Comparison of ENCODE assay signal across 23 cellular contexts in the genomic region with DNA sequence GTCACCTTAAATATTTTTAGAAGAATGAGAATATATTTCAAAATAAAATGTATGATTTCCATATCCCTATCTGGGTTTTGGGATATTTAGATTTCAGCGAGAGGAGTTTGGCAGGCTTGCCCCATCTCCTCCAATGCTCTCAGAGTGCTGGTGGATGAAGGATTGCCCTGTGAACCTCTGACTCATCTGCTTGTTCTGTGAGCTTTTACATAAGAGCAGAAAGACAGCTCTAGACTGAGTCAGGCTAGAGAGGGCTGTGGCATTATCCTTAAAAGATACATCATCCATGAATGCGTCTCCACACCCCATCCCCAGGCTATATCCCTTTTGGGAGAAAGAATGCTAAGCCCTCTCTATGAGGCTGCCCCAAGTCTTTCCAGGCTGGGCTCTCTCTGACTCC.
"Had no signal": no experiment of that assay in that cellular context is flagged by ENCODE, and none has a peak within 500 bp of the region (broad histone marks: within the 10 kb centered on the region; RNA-seq: fewer than 3 reads in every experiment).

No MANE protein-coding gene starts in this region.

- H3K9me3 ChIP-seq: testis, thyroid gland, vagina had no signal

- H3K4me2 ChIP-seq: hepatocyte had no signal

- H3K4me1 ChIP-seq: parathyroid adenoma, testis, thyroid gland, transverse colon, upper lobe of left lung, vagina had no signal

- H2AFZ ChIP-seq: hepatocyte, parathyroid adenoma had no signal

- ATAC-seq: mucosa of descending colon; naive thymus-derived CD4-positive, alpha-beta T cell; natural killer cell treated with Interleukin-12 subunit alpha and Interleukin-12 subunit beta and Interleukin-15 and Interleukin-18, amount 100 ng/mL, for 72 hours; sciatic nerve; stimulated activated naive B cell treated with anti-CD40 and anti-IgM and Interleukin-4, amounts not matched to agents 10 μg/mL and 1 μg/mL and 100 μg/mL, for 72 hours; stimulated activated naive CD8-positive, alpha-beta T cell treated with anti-CD3 and anti-CD28 coated beads, Interleukin-15, Interleukin-2, amounts not matched to agents 100 U/mL and 50 U/mL, for 24 hours had no signal

- H3K9ac ChIP-seq: parathyroid adenoma had no signal

- H3K27me3 ChIP-seq: hepatocyte, stomach, testis, thyroid gland, transverse colon, upper lobe of left lung, vagina had no signal

- DNase-seq: kidney; left ventricle myocardium inferior; midbrain; mucosa of descending colon; naive thymus-derived CD4-positive, alpha-beta T cell; right cardiac atrium; stimulated activated CD4-positive, alpha-beta T cell treated with anti-CD3 and anti-CD28 coated beads, Interleukin-12 subunit alpha, Interleukin-12 subunit beta, amount 100 ng/mL, for 4 hours; stimulated activated CD4-positive, alpha-beta T cell treated with anti-CD3 and anti-CD28 coated beads, Interleukin-15, amount 100 ng/mL, for 24 hours; stimulated activated CD4-positive, alpha-beta T cell treated with anti-CD3 and anti-CD28 coated beads, Interleukin-2, amount 100 ng/mL, for 24 hours; stimulated activated CD4-positive, alpha-beta T cell treated with anti-CD3 and anti-CD28 coated beads, Interleukin-4, amount 100 ng/mL, for 1 hour; stimulated activated naive B cell treated with anti-CD40 and anti-IgM and Interleukin-4, amounts not matched to agents 10 μg/mL and 1 μg/mL and 100 μg/mL, for 72 hours; stimulated activated naive CD8-positive, alpha-beta T cell treated with anti-CD3 and anti-CD28 coated beads, Interleukin-15, Interleukin-2, amounts not matched to agents 100 U/mL and 50 U/mL, for 24 hours; stomach; testis; thyroid gland; transverse colon; upper lobe of left lung had no signal

- H3K36me3 ChIP-seq: left ventricle myocardium inferior, stomach, thyroid gland, transverse colon, upper lobe of left lung, vagina had no signal

- H3K4me3 ChIP-seq: hepatocyte, left ventricle myocardium inferior, mucosa of descending colon, skin epidermis, stomach, testis, thyroid gland, transverse colon, upper lobe of left lung, vagina had no signal

- H3K79me2 ChIP-seq: hepatocyte, parathyroid adenoma had no signal

- FAIRE-seq: kidney had no signal

- H3K27ac ChIP-seq: hepatocyte, left ventricle myocardium inferior, parathyroid adenoma, skin epidermis, stomach, testis, thyroid gland, transverse colon, upper lobe of left lung, vagina had no signal
